Comparison of ENCODE assay signal across 9 cellular contexts in the genomic region with DNA sequence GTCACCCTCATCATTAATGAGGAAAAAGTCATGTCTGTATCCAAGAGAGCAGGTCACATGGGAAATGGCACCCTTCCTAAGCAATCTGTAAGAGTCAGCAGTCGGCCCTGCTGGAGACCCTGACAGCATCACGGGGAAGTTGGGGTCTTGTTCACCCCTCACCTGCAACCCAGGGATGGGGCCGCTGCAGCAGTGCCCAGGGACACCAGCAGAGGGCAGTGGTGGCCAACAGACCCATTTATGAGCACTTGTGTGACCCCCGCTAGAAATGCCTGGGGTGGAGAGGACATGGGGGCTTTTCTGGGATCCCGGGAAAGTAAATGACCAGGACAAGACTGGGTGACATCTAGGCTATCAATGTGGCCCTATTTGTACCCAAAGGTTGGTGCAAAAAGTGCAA. TPM values are rescaled to one million over a fixed set of nuclear protein-coding genes. Genes with fewer than 3 reads are reported as not detected.
A peak's percentile ranks its signal among the peaks of the same experiment; 100 is the strongest.
DNase-seq lines count a peak whose midpoint lies in the region; ATAC-seq and TF ChIP-seq lines count a peak whose summit lies in the region.
"Had no signal": no experiment of that assay in that cellular context is flagged by ENCODE, and none has a peak within 500 bp of the region (broad histone marks: within the 10 kb centered on the region; RNA-seq: fewer than 3 reads in every experiment).

No MANE protein-coding gene starts in this region.

- H3K4me3 Mint-ChIP-seq in chondrocyte (ENCODE audit: unreplicated experiment): no peak overlapping the region

- no peaks in the 10 kb centered on the region for H3K9me3 Mint-ChIP-seq in chondrocyte (ENCODE audit: low read depth)

- ATAC-seq in GM19395 (IDR thresholded peaks at IDR 0.05; ENCODE audit: unreplicated experiment) (no peak), HG02885 (IDR thresholded peaks at IDR 0.05; ENCODE audit: poor library complexity, unreplicated experiment) (no peak), HG03108 (IDR thresholded peaks at IDR 0.05; ENCODE audit: unreplicated experiment) (no peak)
- ATAC-seq: mucosa of descending colon had no signal

- DNase-seq in GM12864 (ENCODE audit: low read depth): no peak
- DNase-seq in SK-MEL-5 (ENCODE audit: low read depth, low spot score): peak; percentile 48
- DNase-seq in chondrocyte (ENCODE audit: low spot score): no peak
- DNase-seq in stimulated activated CD4-positive, alpha-beta T cell treated with anti-CD3 and anti-CD28 coated beads, Interleukin-12 subunit alpha, Interleukin-12 subunit beta, amount 100 ng/mL, for 24 hours (ENCODE audit: low read depth in 2 of 2): peak; percentile 8 to 39
- DNase-seq in foreskin melanocyte: no peak
- DNase-seq: mucosa of descending colon had no signal

- TF ChIP-seq CTCF in GM12864 (IDR thresholded peaks at IDR 0.05; ENCODE audit: low read depth, low read length, missing control alignments): peak; percentile 87
- TF ChIP-seq CTCF in chondrocyte (IDR thresholded peaks at IDR 0.05): peak; percentile 74

- in situ Hi-C loops in SK-MEL-5 (cut with HindIII; ENCODE audit: low pct_unique_long_range_greater_than_20kb, low sequenced_read_pairs): loop anchor here (25.0 kb wide), 1 partner anchor 255 kb away; no protein-coding TSS in a partner anchor

- H3K4me3 ChIP-seq in GM12864 (ENCODE audit: low read depth, low read length): no peak overlapping the region
- H3K4me3 ChIP-seq: mucosa of descending colon had no signal

- H3K4me1 Mint-ChIP-seq in chondrocyte (ENCODE audit: low read depth): no peaks in the 10 kb centered on the region

- peaks cover 11% of the 10 kb centered on the region for H3K27me3 Mint-ChIP-seq in chondrocyte (ENCODE audit: low read depth)

- H3K36me3 Mint-ChIP-seq in chondrocyte (ENCODE audit: low read depth): no peaks in the 10 kb centered on the region

- no peak overlapping the region for H3K27ac Mint-ChIP-seq in chondrocyte (ENCODE audit: unreplicated experiment)

RNA-seq across cellular contexts. Expression of a gene that starts 35.9 kb away (rescaled TPM):
- not detected in 2 replicates for total RNA-seq in SK-MEL-5 (2014; rRNA removed; shearing (Covaris generic))
- polyA plus RNA-seq in SK-MEL-5 (2015; cell fraction: cytosol; rRNA removed): not detected in 2 replicates
- not detected in 2 replicates for polyA plus RNA-seq in SK-MEL-5 (2015; cell fraction: nucleus; rRNA removed)
- total RNA-seq in chondrocyte: not detected in 3 replicates
- total RNA-seq: mucosa of descending colon had no signal

Comparison
In these comparisons a context has a peak if more than half of its experiments do, and no peak if none do; other contexts are left out.
1. DNase-seq: peak in SK-MEL-5 (single experiment) and stimulated activated CD4-positive, alpha-beta T cell treated with anti-CD3 and anti-CD28 coated beads, Interleukin-12 subunit alpha, Interleukin-12 subunit beta, amount 100 ng/mL, for 24 hours (2 of 2); none in GM12864 (single experiment), chondrocyte (single experiment) and foreskin melanocyte (single experiment).